Comparison of ENCODE assay signal across 8 cellular contexts in the genomic region with DNA sequence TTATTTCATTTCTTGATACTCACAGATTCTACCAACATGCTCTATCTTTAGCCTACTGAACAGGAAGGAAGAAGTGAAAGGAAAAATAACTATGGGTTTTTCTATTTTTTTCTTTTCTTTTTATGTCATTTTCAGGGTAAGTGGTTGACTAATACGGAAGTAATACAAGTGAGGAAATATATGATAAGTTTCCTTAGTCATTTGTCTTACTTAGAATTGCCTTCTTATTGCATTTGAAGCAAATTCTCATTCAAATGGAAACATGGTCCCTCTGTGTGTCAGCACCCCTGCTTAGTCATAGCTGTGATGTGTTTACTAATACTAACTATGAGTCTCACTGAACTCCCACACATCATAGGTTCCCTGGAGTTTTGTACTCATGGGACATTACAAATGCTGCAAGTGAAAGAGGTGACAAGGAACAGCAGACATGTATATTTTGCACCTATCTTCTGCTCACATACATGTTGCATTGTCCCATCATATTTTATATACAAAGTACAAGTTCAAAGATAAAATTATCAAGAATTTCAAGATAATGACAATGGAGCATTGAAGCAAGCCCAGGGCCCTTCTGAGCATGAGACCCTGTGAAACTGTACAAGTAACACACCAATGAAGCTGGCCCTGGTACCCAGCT.
DNase-seq lines count a peak whose midpoint lies in the region; ATAC-seq, FAIRE-seq and TF ChIP-seq lines count a peak whose summit lies in the region.

No MANE protein-coding gene starts in this region.

- H3K36me3 ChIP-seq in HepG2 (replicated peaks in 1 of 2; ENCODE audit: control insufficient read depth in 1 of 2, insufficient read depth in 2 of 2, low read length in 2 of 2) (no peaks in the 10 kb centered on the region), SJCRH30 (no peaks in the 10 kb centered on the region)

- no peak overlapping the region for H3K9ac ChIP-seq in HepG2 (ENCODE audit: insufficient read depth, low read depth, low read length)

- no peaks in the 10 kb centered on the region for H4K20me1 ChIP-seq in HepG2 (ENCODE audit: insufficient read depth, low read length)

- peaks cover 8% of the 10 kb centered on the region for H3K4me1 ChIP-seq in HepG2 (ENCODE audit: insufficient read depth, low read length)
- peaks cover 6% of the 10 kb centered on the region; the same call in 1 of the 2 replicates for H3K4me1 ChIP-seq in SJCRH30

- ATAC-seq in HG02798 (IDR thresholded peaks at IDR 0.05; ENCODE audit: poor library complexity, unreplicated experiment): peak; percentile 60
- ATAC-seq in SK-N-SH treated with all-trans-retinoic acid at 6 μM for 48 hours: peak; percentile 59
- ATAC-seq in HepG2: no peak
- no peak for ATAC-seq in HG03280 (IDR thresholded peaks at IDR 0.05; ENCODE audit: unreplicated experiment)

- peaks cover 4% of the 10 kb centered on the region; the same call in 1 of the 2 replicates for H3K9me3 ChIP-seq in HepG2 (ENCODE audit: low read length)
- no peaks in the 10 kb centered on the region for H3K9me3 ChIP-seq in SJCRH30 (replicated peaks)

- DNase-seq in GM12892 (ENCODE audit: insufficient read length): no peak
- DNase-seq in HepG2 (ENCODE audit: low spot score): no peak
- no peak for DNase-seq in SJCRH30
- DNase-seq in NCI-H2107 (lab: John Stamatoyannopoulos, UW): no peak
- no peak for DNase-seq in mesenteric fat pad (ENCODE audit: low spot score)

- TF ChIP-seq RAD21 in HepG2 (CRISPR knock-in tag; IDR thresholded peaks at IDR 0.05): no peak

- TF ChIP-seq CTCF in HepG2 (CRISPR knock-in tag; IDR thresholded peaks at IDR 0.05): no peak

- CTCF ChIA-PET in HepG2 (lab: Yijun Ruan, JAX; ENCODE audit: low intra/inter-chr PET ratio, low total read pairs): no interaction called here

- peak; percentile 5 for FAIRE-seq in GM12892 (lab: Jason Lieb, UNC)
- FAIRE-seq in HepG2 (lab: Jason Lieb, UNC): no peak

- POLR2A ChIA-PET in HepG2 (lab: Yijun Ruan, JAX): no interaction called here

- in situ Hi-C loops in HepG2 (cut with HindIII; ENCODE audit: extremely low pct_ligation_motif_present, low pct_unique_long_range_greater_than_20kb): no loop called here

- no peak overlapping the region for H2AFZ ChIP-seq in HepG2 (ENCODE audit: low read length)

- 2% methylated on average over 1 of the region's 1 CpG for WGBS in HepG2 (ENCODE audit: low lambda C conversion rate)

- H3K4me3 ChIP-seq in HepG2 (replicated peaks in 1 of 3; ENCODE audit: insufficient read depth in 1 of 3, low read depth in 2 of 3, low read length in 3 of 3): no peak overlapping the region
- H3K4me3 ChIP-seq in SJCRH30: no peak overlapping the region

- BruUV-seq in HepG2 (replicated peaks; lab: Mats Ljungman, UMichigan): no TSS peak

- no peak for TF ChIP-seq EP300 in HepG2 (IDR thresholded peaks at IDR 0.05; ENCODE audit: low read depth in 2 of 2, low read length in 2 of 2)
- no peak for TF ChIP-seq EP300 in HepG2 (CRISPR knock-in tag; IDR thresholded peaks at IDR 0.05; ENCODE audit: borderline replicate concordance)

- intact Hi-C loops in HepG2 (cut with micrococcal nuclease; ENCODE audit: unreplicated experiment): loop anchor here (5.0 kb wide), 1 partner anchor 1172 kb away; no protein-coding TSS in a partner anchor

- H3K27ac ChIP-seq in HepG2 (ENCODE audit: extremely low read length, insufficient read depth, low read length) (no peak overlapping the region), SJCRH30 (no peak overlapping the region)

- no peak for TF ChIP-seq POLR2A in GM12892 (IDR thresholded peaks at IDR 0.05; ENCODE audit: low read depth, low read length)
- no peak for TF ChIP-seq POLR2A in HepG2 (IDR thresholded peaks at IDR 0.05; ENCODE audit: insufficient read depth in 1 of 2, low read depth in 2 of 2, low read length in 2 of 2)

- H3K4me2 ChIP-seq in HepG2 (ENCODE audit: low read depth, low read length): no peak overlapping the region

- H3K27me3 ChIP-seq in HepG2 (ENCODE audit: control insufficient read depth in 1 of 2, insufficient read depth in 2 of 2, low read length in 2 of 2) (no peaks in the 10 kb centered on the region), SJCRH30 (no peaks in the 10 kb centered on the region)

- H3K79me2 ChIP-seq in HepG2 (ENCODE audit: insufficient read depth, low read length): no peaks in the 10 kb centered on the region

TF ChIP-seq in SK-N-SH treated with all-trans-retinoic acid at 6 μM for 48 hours, 23 proteins besides CTCF, POLR2A, EP300 and RAD21 (continues in another document):
- TF ChIP-seq, protein P1, sequence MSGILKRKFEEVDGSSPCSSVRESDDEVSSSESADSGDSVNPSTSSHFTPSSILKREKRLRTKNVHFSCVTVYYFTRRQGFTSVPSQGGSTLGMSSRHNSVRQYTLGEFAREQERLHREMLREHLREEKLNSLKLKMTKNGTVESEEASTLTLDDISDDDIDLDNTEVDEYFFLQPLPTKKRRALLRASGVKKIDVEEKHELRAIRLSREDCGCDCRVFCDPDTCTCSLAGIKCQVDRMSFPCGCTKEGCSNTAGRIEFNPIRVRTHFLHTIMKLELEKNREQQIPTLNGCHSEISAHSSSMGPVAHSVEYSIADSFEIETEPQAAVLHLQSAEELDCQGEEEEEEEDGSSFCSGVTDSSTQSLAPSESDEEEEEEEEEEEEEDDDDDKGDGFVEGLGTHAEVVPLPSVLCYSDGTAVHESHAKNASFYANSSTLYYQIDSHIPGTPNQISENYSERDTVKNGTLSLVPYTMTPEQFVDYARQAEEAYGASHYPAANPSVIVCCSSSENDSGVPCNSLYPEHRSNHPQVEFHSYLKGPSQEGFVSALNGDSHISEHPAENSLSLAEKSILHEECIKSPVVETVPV (CRISPR knock-in tag; IDR thresholded peaks at IDR 0.05): no peak
- TF ChIP-seq SNAI2 (CRISPR knock-in tag; IDR thresholded peaks at IDR 0.05) (no peak), BACH2 (CRISPR knock-in tag; IDR thresholded peaks at IDR 0.05; ENCODE audit: borderline replicate concordance) (no peak), ZFP3 (CRISPR knock-in tag; IDR thresholded peaks at IDR 0.05) (no peak), ZNF8 (CRISPR knock-in tag; IDR thresholded peaks at IDR 0.05) (no peak), PPARA (CRISPR knock-in tag; IDR thresholded peaks at IDR 0.05; ENCODE audit: borderline replicate concordance) (no peak), CSDC2 (CRISPR knock-in tag; IDR thresholded peaks at IDR 0.05) (no peak), ZC3H10 (CRISPR knock-in tag; IDR thresholded peaks at IDR 0.05) (no peak), ISL1 (CRISPR knock-in tag; IDR thresholded peaks at IDR 0.05) (no peak)
- TF ChIP-seq, protein P2, sequence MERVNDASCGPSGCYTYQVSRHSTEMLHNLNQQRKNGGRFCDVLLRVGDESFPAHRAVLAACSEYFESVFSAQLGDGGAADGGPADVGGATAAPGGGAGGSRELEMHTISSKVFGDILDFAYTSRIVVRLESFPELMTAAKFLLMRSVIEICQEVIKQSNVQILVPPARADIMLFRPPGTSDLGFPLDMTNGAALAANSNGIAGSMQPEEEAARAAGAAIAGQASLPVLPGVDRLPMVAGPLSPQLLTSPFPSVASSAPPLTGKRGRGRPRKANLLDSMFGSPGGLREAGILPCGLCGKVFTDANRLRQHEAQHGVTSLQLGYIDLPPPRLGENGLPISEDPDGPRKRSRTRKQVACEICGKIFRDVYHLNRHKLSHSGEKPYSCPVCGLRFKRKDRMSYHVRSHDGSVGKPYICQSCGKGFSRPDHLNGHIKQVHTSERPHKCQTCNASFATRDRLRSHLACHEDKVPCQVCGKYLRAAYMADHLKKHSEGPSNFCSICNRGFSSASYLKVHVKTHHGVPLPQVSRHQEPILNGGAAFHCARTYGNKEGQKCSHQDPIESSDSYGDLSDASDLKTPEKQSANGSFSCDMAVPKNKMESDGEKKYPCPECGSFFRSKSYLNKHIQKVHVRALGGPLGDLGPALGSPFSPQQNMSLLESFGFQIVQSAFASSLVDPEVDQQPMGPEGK (CRISPR knock-in tag; IDR thresholded peaks at IDR 0.05; ENCODE audit: borderline replicate concordance): no peak

TF ChIP-seq in HepG2, 621 proteins besides CTCF, POLR2A, EP300 and RAD21:
- TF ChIP-seq ZNF629 (CRISPR knock-in tag; conservative IDR thresholded peaks at IDR 0.05) (no peak), NFE2L1 (CRISPR knock-in tag; IDR thresholded peaks at IDR 0.05; ENCODE audit: borderline replicate concordance) (no peak), ZNF761 (CRISPR knock-in tag; conservative IDR thresholded peaks at IDR 0.05) (no peak), ZNF660 (CRISPR knock-in tag; IDR thresholded peaks at IDR 0.05; ENCODE audit: borderline replicate concordance, low read depth) (no peak), ZNF12 (CRISPR knock-in tag; IDR thresholded peaks at IDR 0.05) (peak; percentile 81)
TF ChIP-seq in HepG2: peak in this region for 1.

Comparison
In these comparisons a context has a peak if more than half of its experiments do, and no peak if none do; other contexts are left out.
1. ATAC-seq: peak in HG02798 (single experiment) and SK-N-SH treated with all-trans-retinoic acid at 6 μM for 48 hours (single experiment); none in HepG2 (single experiment) and HG03280 (single experiment).